Comparison of ENCODE assay signal across 1 cellular context in the genomic region with DNA sequence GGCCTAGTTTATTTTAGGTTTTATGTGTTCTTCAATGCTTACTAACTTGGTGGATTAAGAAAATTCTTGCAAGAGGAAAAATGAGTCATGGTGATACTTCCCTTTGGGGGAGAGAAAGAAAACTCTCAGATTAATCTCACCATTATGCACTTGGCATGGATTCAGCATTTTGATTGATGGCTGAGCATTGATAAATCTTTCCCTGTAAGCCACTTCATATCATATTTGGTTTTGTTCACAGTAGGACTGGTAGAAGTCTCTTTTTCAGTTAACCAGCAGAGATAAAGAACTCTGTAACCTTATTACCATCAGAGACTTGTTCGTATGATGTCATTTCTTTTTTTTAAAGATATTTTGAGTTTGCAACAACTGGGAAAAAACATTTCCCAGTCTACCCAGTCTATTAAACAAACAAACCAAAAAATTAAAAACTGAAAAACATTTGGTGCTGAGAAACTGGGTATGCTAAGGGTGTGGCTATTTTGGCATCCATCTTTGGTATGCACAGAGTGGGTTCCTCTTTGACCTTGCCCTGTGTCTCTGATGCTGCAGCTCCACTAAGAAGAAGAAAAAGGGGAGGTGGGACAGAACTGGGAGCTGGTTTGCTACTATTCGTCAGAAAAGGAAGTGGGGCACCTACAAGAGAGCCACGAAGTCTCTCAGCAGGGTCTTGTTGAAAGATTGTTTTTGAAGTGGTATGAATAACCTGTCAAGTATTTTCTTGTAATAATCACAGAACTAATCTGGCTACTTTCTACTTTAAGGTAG.
TF ChIP-seq lines count a peak whose summit lies in the region.

No MANE protein-coding gene starts in this region.

TF ChIP-seq in K562, 482 proteins besides CTCF, POLR2A, EP300 and RAD21 (continued from another document and continues in another):
- TF ChIP-seq, protein P1, sequence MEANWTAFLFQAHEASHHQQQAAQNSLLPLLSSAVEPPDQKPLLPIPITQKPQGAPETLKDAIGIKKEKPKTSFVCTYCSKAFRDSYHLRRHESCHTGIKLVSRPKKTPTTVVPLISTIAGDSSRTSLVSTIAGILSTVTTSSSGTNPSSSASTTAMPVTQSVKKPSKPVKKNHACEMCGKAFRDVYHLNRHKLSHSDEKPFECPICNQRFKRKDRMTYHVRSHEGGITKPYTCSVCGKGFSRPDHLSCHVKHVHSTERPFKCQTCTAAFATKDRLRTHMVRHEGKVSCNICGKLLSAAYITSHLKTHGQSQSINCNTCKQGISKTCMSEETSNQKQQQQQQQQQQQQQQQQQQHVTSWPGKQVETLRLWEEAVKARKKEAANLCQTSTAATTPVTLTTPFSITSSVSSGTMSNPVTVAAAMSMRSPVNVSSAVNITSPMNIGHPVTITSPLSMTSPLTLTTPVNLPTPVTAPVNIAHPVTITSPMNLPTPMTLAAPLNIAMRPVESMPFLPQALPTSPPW (CRISPR knock-in tag; IDR thresholded peaks at IDR 0.05), result 0 out of 2 replicates have a peak, but pooled peaks have one; percentile 22
- TF ChIP-seq RBM34 (IDR thresholded peaks at IDR 0.05; ENCODE audit: borderline replicate concordance, insufficient read depth, low read length) (no peak), ZNF707 (CRISPR knock-in tag; conservative IDR thresholded peaks at IDR 0.05) (no peak), BRD9 (IDR thresholded peaks at IDR 0.05; ENCODE audit: low read depth, partially characterized antibody) (no peak), SMARCC2 (IDR thresholded peaks at IDR 0.05; ENCODE audit: low read depth) (peak; percentile 77), TAF15 (IDR thresholded peaks at IDR 0.05; ENCODE audit: low read depth, low read length) (no peak), ZNF75A (CRISPR knock-in tag; IDR thresholded peaks at IDR 0.05) (no peak), BRD4 (IDR thresholded peaks at IDR 0.05) (no peak), NCOA6 (IDR thresholded peaks at IDR 0.05) (no peak), ZNF668 (CRISPR knock-in tag; IDR thresholded peaks at IDR 0.05) (no peak), SMARCA4 (IDR thresholded peaks at IDR 0.05) (peak; percentile 80), POLR3G (IDR thresholded peaks at IDR 0.05; ENCODE audit: extremely low read depth, insufficient read length, insufficient replicate concordance) (no peak), KLF10 (CRISPR knock-in tag; IDR thresholded peaks at IDR 0.05) (no peak), NR1H2 (CRISPR knock-in tag; IDR thresholded peaks at IDR 0.05) (no peak), EGR1 (conservative IDR thresholded peaks at IDR 0.05) (no peak), KDM2B (CRISPR knock-in tag; IDR thresholded peaks at IDR 0.05) (no peak), ZNF354B (CRISPR knock-in tag; IDR thresholded peaks at IDR 0.05) (no peak), BDP1 (IDR thresholded peaks at IDR 0.05; ENCODE audit: insufficient read depth, insufficient read length) (no peak), MEIS2 (IDR thresholded peaks at IDR 0.05; ENCODE audit: partially characterized antibody) (peak; percentile 99), CBFA2T3 (IDR thresholded peaks at IDR 0.05) (0 out of 2 replicates have a peak, but pooled peaks have one; percentile 22), CXXC5 (CRISPR knock-in tag; IDR thresholded peaks at IDR 0.05) (no peak), NFATC3 (IDR thresholded peaks at IDR 0.05) (0 out of 2 replicates have a peak, but pooled peaks have one; percentile 37), ZBED1 (IDR thresholded peaks at IDR 0.05) (no peak), MAFF (IDR thresholded peaks at IDR 0.05; ENCODE audit: low read length) (no peak; the same call in 1 of the 2 replicates), GATAD2A (IDR thresholded peaks at IDR 0.05) (no peak), SPI1 (IDR thresholded peaks at IDR 0.05; ENCODE audit: borderline replicate concordance, low read depth, low read length) (peak; percentile 25; the same call in 1 of the 2 replicates), FOXA1 (IDR thresholded peaks at IDR 0.05; ENCODE audit: borderline replicate concordance) (no peak), KAT7 (CRISPR knock-in tag; IDR thresholded peaks at IDR 0.05; ENCODE audit: borderline replicate concordance) (no peak), ZNF232 (CRISPR knock-in tag; IDR thresholded peaks at IDR 0.05) (no peak), ZKSCAN1 (IDR thresholded peaks at IDR 0.05; ENCODE audit: low read depth, low read length) (peak; percentile 72; the same call in 1 of the 2 replicates), MAFG (tag; conservative IDR thresholded peaks at IDR 0.05) (no peak), ZNF217 (CRISPR knock-in tag; IDR thresholded peaks at IDR 0.05) (no peak), CBX2 (IDR thresholded peaks at IDR 0.05; ENCODE audit: insufficient read depth, low read length, poor library complexity, severe bottlenecking) (no peak), FOXM1 (IDR thresholded peaks at IDR 0.05; ENCODE audit: low read depth) (no peak), FOXM1 (CRISPR knock-in tag; IDR thresholded peaks at IDR 0.05; ENCODE audit: low read depth) (no peak), CTBP1 (IDR thresholded peaks at IDR 0.05; ENCODE audit: borderline replicate concordance) (0 out of 2 replicates have a peak, but pooled peaks have one; percentile 20), CEBPG (CRISPR knock-in tag; IDR thresholded peaks at IDR 0.05) (no peak), CEBPG (tag; conservative IDR thresholded peaks at IDR 0.05 in 1 of 2, IDR thresholded peaks at IDR 0.05 in 1 of 2) (0 out of 4 replicates have a peak, but pooled peaks of 1 of the 2 experiments have one; percentile 17), ZKSCAN3 (CRISPR knock-in tag; IDR thresholded peaks at IDR 0.05) (no peak), RBM39 (optimal IDR thresholded peaks at IDR 0.05; ENCODE audit: low read depth, low read length) (no peak), U2AF1 (optimal IDR thresholded peaks at IDR 0.05; ENCODE audit: low read depth, low read length) (no peak), POLR2H (tag; IDR thresholded peaks at IDR 0.05; ENCODE audit: low read depth) (0 out of 2 replicates have a peak, but pooled peaks have one; percentile 21), ADNP (tag; IDR thresholded peaks at IDR 0.05) (no peak), ZNF282 (CRISPR knock-in tag; IDR thresholded peaks at IDR 0.05) (no peak)
- TF ChIP-seq, protein P2, sequence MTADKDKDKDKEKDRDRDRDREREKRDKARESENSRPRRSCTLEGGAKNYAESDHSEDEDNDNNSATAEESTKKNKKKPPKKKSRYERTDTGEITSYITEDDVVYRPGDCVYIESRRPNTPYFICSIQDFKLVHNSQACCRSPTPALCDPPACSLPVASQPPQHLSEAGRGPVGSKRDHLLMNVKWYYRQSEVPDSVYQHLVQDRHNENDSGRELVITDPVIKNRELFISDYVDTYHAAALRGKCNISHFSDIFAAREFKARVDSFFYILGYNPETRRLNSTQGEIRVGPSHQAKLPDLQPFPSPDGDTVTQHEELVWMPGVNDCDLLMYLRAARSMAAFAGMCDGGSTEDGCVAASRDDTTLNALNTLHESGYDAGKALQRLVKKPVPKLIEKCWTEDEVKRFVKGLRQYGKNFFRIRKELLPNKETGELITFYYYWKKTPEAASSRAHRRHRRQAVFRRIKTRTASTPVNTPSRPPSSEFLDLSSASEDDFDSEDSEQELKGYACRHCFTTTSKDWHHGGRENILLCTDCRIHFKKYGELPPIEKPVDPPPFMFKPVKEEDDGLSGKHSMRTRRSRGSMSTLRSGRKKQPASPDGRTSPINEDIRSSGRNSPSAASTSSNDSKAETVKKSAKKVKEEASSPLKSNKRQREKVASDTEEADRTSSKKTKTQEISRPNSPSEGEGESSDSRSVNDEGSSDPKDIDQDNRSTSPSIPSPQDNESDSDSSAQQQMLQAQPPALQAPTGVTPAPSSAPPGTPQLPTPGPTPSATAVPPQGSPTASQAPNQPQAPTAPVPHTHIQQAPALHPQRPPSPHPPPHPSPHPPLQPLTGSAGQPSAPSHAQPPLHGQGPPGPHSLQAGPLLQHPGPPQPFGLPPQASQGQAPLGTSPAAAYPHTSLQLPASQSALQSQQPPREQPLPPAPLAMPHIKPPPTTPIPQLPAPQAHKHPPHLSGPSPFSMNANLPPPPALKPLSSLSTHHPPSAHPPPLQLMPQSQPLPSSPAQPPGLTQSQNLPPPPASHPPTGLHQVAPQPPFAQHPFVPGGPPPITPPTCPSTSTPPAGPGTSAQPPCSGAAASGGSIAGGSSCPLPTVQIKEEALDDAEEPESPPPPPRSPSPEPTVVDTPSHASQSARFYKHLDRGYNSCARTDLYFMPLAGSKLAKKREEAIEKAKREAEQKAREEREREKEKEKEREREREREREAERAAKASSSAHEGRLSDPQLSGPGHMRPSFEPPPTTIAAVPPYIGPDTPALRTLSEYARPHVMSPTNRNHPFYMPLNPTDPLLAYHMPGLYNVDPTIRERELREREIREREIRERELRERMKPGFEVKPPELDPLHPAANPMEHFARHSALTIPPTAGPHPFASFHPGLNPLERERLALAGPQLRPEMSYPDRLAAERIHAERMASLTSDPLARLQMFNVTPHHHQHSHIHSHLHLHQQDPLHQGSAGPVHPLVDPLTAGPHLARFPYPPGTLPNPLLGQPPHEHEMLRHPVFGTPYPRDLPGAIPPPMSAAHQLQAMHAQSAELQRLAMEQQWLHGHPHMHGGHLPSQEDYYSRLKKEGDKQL (CRISPR knock-in tag; IDR thresholded peaks at IDR 0.05; ENCODE audit: borderline replicate concordance), result no peak
- TF ChIP-seq, protein P3, sequence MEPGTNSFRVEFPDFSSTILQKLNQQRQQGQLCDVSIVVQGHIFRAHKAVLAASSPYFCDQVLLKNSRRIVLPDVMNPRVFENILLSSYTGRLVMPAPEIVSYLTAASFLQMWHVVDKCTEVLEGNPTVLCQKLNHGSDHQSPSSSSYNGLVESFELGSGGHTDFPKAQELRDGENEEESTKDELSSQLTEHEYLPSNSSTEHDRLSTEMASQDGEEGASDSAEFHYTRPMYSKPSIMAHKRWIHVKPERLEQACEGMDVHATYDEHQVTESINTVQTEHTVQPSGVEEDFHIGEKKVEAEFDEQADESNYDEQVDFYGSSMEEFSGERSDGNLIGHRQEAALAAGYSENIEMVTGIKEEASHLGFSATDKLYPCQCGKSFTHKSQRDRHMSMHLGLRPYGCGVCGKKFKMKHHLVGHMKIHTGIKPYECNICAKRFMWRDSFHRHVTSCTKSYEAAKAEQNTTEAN (CRISPR knock-in tag; IDR thresholded peaks at IDR 0.05), result no peak
- TF ChIP-seq, protein P4, sequence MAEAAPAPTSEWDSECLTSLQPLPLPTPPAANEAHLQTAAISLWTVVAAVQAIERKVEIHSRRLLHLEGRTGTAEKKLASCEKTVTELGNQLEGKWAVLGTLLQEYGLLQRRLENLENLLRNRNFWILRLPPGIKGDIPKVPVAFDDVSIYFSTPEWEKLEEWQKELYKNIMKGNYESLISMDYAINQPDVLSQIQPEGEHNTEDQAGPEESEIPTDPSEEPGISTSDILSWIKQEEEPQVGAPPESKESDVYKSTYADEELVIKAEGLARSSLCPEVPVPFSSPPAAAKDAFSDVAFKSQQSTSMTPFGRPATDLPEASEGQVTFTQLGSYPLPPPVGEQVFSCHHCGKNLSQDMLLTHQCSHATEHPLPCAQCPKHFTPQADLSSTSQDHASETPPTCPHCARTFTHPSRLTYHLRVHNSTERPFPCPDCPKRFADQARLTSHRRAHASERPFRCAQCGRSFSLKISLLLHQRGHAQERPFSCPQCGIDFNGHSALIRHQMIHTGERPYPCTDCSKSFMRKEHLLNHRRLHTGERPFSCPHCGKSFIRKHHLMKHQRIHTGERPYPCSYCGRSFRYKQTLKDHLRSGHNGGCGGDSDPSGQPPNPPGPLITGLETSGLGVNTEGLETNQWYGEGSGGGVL (CRISPR knock-in tag; IDR thresholded peaks at IDR 0.05), result no peak
- TF ChIP-seq, protein P5, sequence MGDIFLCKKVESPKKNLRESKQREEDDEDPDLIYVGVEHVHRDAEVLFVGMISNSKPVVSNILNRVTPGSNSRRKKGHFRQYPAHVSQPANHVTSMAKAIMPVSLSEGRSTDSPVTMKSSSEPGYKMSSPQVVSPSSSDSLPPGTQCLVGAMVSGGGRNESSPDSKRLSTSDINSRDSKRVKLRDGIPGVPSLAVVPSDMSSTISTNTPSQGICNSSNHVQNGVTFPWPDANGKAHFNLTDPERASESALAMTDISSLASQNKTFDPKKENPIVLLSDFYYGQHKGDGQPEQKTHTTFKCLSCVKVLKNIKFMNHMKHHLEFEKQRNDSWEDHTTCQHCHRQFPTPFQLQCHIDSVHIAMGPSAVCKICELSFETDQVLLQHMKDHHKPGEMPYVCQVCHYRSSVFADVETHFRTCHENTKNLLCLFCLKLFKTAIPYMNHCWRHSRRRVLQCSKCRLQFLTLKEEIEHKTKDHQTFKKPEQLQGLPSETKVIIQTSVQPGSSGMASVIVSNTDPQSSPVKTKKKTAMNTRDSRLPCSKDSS (IDR thresholded peaks at IDR 0.05; ENCODE audit: low read depth, partially characterized antibody), result no peak
- TF ChIP-seq, protein P6, sequence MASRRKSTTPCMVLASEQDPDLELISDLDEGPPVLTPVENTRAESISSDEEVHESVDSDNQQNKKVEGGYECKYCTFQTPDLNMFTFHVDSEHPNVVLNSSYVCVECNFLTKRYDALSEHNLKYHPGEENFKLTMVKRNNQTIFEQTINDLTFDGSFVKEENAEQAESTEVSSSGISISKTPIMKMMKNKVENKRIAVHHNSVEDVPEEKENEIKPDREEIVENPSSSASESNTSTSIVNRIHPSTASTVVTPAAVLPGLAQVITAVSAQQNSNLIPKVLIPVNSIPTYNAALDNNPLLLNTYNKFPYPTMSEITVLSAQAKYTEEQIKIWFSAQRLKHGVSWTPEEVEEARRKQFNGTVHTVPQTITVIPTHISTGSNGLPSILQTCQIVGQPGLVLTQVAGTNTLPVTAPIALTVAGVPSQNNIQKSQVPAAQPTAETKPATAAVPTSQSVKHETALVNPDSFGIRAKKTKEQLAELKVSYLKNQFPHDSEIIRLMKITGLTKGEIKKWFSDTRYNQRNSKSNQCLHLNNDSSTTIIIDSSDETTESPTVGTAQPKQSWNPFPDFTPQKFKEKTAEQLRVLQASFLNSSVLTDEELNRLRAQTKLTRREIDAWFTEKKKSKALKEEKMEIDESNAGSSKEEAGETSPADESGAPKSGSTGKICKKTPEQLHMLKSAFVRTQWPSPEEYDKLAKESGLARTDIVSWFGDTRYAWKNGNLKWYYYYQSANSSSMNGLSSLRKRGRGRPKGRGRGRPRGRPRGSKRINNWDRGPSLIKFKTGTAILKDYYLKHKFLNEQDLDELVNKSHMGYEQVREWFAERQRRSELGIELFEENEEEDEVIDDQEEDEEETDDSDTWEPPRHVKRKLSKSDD (conservative IDR thresholded peaks at IDR 0.05; ENCODE audit: low read length), result no peak
- TF ChIP-seq, protein P7, sequence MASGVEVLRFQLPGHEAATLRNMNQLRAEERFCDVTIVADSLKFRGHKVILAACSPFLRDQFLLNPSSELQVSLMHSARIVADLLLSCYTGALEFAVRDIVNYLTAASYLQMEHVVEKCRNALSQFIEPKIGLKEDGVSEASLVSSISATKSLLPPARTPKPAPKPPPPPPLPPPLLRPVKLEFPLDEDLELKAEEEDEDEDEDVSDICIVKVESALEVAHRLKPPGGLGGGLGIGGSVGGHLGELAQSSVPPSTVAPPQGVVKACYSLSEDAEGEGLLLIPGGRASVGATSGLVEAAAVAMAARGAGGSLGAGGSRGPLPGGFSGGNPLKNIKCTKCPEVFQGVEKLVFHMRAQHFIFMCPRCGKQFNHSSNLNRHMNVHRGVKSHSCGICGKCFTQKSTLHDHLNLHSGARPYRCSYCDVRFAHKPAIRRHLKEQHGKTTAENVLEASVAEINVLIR (CRISPR knock-in tag; IDR thresholded peaks at IDR 0.05), result no peak
- TF ChIP-seq, protein P8, sequence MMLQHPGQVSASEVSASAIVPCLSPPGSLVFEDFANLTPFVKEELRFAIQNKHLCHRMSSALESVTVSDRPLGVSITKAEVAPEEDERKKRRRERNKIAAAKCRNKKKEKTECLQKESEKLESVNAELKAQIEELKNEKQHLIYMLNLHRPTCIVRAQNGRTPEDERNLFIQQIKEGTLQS (IDR thresholded peaks at IDR 0.05), result peak; percentile 87
- TF ChIP-seq, protein P8 (CRISPR knock-in tag; conservative IDR thresholded peaks at IDR 0.05), result no peak
